19 cellular contexts compared by ENCODE assay signal in genomic region chr20:50834599-50835005, GRCh38. TPM values are rescaled to one million over a fixed set of nuclear protein-coding genes. Genes with fewer than 3 reads are reported as not detected.
DNase-seq lines count a peak whose midpoint lies in the region; ATAC-seq and TF ChIP-seq lines count a peak whose summit lies in the region.
"Had no signal": no experiment of that assay in that cellular context is flagged by ENCODE, and none has a peak within 500 bp of the region (broad histone marks: within the 10 kb centered on the region; RNA-seq: fewer than 3 reads in every experiment).

No MANE protein-coding gene starts in this region.

- H3K36me3 ChIP-seq in hepatocyte (replicated peaks; ENCODE audit: insufficient read depth, low read depth) (no peaks in the 10 kb centered on the region), mesendoderm (ENCODE audit: control insufficient read depth, insufficient read depth, low read length) (no peaks in the 10 kb centered on the region)
- H3K36me3 ChIP-seq: neural progenitor cell, transverse colon had no signal

- H4K8ac ChIP-seq in mesendoderm (ENCODE audit: low read depth, low read length): no peak overlapping the region

- H3K79me2 ChIP-seq in hepatocyte (no peaks in the 10 kb centered on the region), mesendoderm (ENCODE audit: control insufficient read depth, insufficient read depth, low read length) (no peaks in the 10 kb centered on the region)

- H3K9me3 ChIP-seq in hepatocyte (ENCODE audit: low read depth): no peaks in the 10 kb centered on the region
- H3K9me3 ChIP-seq: BLaER1, sigmoid colon, transverse colon had no signal

- H3K18ac ChIP-seq in mesendoderm (ENCODE audit: low read length): no peak overlapping the region

- 74% methylated on average over 5 of the region's 5 CpGs for WGBS in hepatocyte (ENCODE audit: low lambda C conversion rate, missing lambda C conversion rate)
- WGBS in mesendoderm (ENCODE audit: extremely low coverage, insufficient coverage, low lambda C conversion rate): no CpG with 5 or more reads among the region's 5 CpGs

- no peak overlapping the region for H2AFZ ChIP-seq in hepatocyte
- H2AFZ ChIP-seq: neural progenitor cell had no signal

- H3K27ac ChIP-seq in hepatocyte: peak overlapping the region; percentile 40
- H3K27ac ChIP-seq in mesendoderm (ENCODE audit: low read depth, low read length): no peak overlapping the region
- H3K27ac ChIP-seq: BLaER1, KMS-11, neural progenitor cell, sigmoid colon, transverse colon had no signal

- H3K4me3 ChIP-seq in AG10803 (ENCODE audit: low read length): no peak overlapping the region
- no peak overlapping the region for H3K4me3 ChIP-seq in hepatocyte
- no peak overlapping the region for H3K4me3 ChIP-seq in mesendoderm (ENCODE audit: low read length)
- H3K4me3 ChIP-seq: BLaER1, neural progenitor cell, sigmoid colon, transverse colon had no signal

- no peak overlapping the region for H2AK5ac ChIP-seq in mesendoderm (ENCODE audit: low read length)

- ATAC-seq in GM21360 (IDR thresholded peaks at IDR 0.05; ENCODE audit: unreplicated experiment) (no peak), HG03460 (IDR thresholded peaks at IDR 0.05; ENCODE audit: unreplicated experiment) (no peak)

- H4K20me1 ChIP-seq in hepatocyte (ENCODE audit: insufficient read depth, poor library complexity, severe bottlenecking): no peaks in the 10 kb centered on the region
- H4K20me1 ChIP-seq: BLaER1 had no signal

- no peak overlapping the region for H2BK15ac ChIP-seq in mesendoderm (replicated peaks; ENCODE audit: low read depth)

- no peaks in the 10 kb centered on the region for H3K9me2 ChIP-seq in hepatocyte (replicated peaks; ENCODE audit: insufficient read depth)

- no peak overlapping the region for H3K56ac ChIP-seq in mesendoderm (ENCODE audit: low read length)

- peaks cover 3% of the 10 kb centered on the region for H3K4me1 ChIP-seq in hepatocyte (ENCODE audit: insufficient read depth)
- no peaks in the 10 kb centered on the region for H3K4me1 ChIP-seq in mesendoderm (ENCODE audit: control insufficient read depth, low read depth, low read length)
- H3K4me1 ChIP-seq: neural progenitor cell had no signal

- no peak for TF ChIP-seq CTCF in AG10803 (conservative IDR thresholded peaks at IDR 0.05; ENCODE audit: low read length)
- TF ChIP-seq CTCF in hepatocyte (IDR thresholded peaks at IDR 0.05; ENCODE audit: poor library complexity): no peak

- no peak overlapping the region for H4K5ac ChIP-seq in mesendoderm (ENCODE audit: low read length)

- H2BK5ac ChIP-seq in mesendoderm (ENCODE audit: low read length): no peak overlapping the region

- no peak overlapping the region for H3K9ac ChIP-seq in mesendoderm (ENCODE audit: low read length)
- H3K9ac ChIP-seq: BLaER1, KMS-11, neural progenitor cell had no signal

- DNase-seq in AG10803 (ENCODE audit: low read depth): peak; percentile 92
- peak; percentile 26 for DNase-seq in HT-29 (ENCODE audit: low spot score)
- DNase-seq in astrocyte of the hippocampus (ENCODE audit: low read depth, low spot score): peak; percentile 58
- no peak for DNase-seq in hepatocyte (ENCODE audit: low spot score)
- DNase-seq in NCI-H524 (lab: John Stamatoyannopoulos, UW): no peak
- DNase-seq in mesendoderm: no peak
- DNase-seq: activated CD4-positive, alpha-beta memory T cell treated with anti-CD3 and anti-CD28 coated beads, Interleukin-2, amount 10 ng/mL, durations not matched to agents 7 days and 5 days; aorta; DND-41; effector CD8-positive, alpha-beta T cell; H9; NCI-H146; sigmoid colon; transverse colon had no signal

- H3K23ac ChIP-seq in mesendoderm (ENCODE audit: low read length): no peak overlapping the region

- H3K79me1 ChIP-seq in mesendoderm (ENCODE audit: low read length): no peaks in the 10 kb centered on the region

- no peak overlapping the region for H2BK120ac ChIP-seq in mesendoderm (ENCODE audit: low read depth, low read length)

- no peak overlapping the region for H3K4me2 ChIP-seq in hepatocyte
- no peak overlapping the region for H3K4me2 ChIP-seq in mesendoderm (ENCODE audit: low read length)
- H3K4me2 ChIP-seq: BLaER1, KMS-11, neural progenitor cell had no signal

- H3K4ac ChIP-seq in mesendoderm (ENCODE audit: low read depth, low read length): no peak overlapping the region

- H3K27me3 ChIP-seq in hepatocyte (no peaks in the 10 kb centered on the region), mesendoderm (ENCODE audit: insufficient read depth, low read length, poor library complexity) (no peaks in the 10 kb centered on the region)
- H3K27me3 ChIP-seq: BLaER1, neural progenitor cell, sigmoid colon, transverse colon had no signal

RNA-seq across cellular contexts. Expression of gene BCAS4, which starts 39.7 kb away (rescaled TPM):
- total RNA-seq in HT-29 (2014; rRNA removed; shearing (Covaris generic)): 4.4 and 14.8 TPM in 2 replicates
- 5.6 and 12.5 TPM in 2 replicates for total RNA-seq in hepatocyte
- 18.0 and 21.6 TPM in 2 replicates for polyA plus RNA-seq in hepatocyte
- polyA plus RNA-seq in mesendoderm (2013, experiment 1 of 2): 4.5 TPM
- 4.5 TPM for polyA plus RNA-seq in mesendoderm (2013, experiment 2 of 2)

Comparison
In these comparisons a context has a peak if more than half of its experiments do, and no peak if none do; other contexts are left out.
1. DNase-seq: peak in AG10803 (single experiment), HT-29 (single experiment) and astrocyte of the hippocampus (single experiment); none in hepatocyte (single experiment), NCI-H524 (0 of 2) and mesendoderm (single experiment).